In genomic region chr5:180831139-180832080, GRCh38 we compare ENCODE assay signal across 8 cellular contexts. TPM values are rescaled to one million over a fixed set of nuclear protein-coding genes. Genes with fewer than 3 reads are reported as not detected.
DNase-seq lines count a peak whose midpoint lies in the region; ATAC-seq and TF ChIP-seq lines count a peak whose summit lies in the region.

No MANE protein-coding gene starts in this region.

- H3K4me3 Mint-ChIP-seq in activated CD4-positive, alpha-beta memory T cell treated with anti-CD3 and anti-CD28 coated beads, Interleukin-2, amount 10 ng/mL, durations not matched to agents 7 days and 5 days = peak overlapping the region; percentile 96

- DNase-seq in AG08395 (ENCODE audit: low spot score) = peak; percentile 92
- peak; percentile 78 for DNase-seq in NCI-H226
- peak; percentile 80 for DNase-seq in activated CD4-positive, alpha-beta memory T cell treated with anti-CD3 and anti-CD28 coated beads, Interleukin-2, amount 10 ng/mL, durations not matched to agents 7 days and 5 days
- DNase-seq in dorsolateral prefrontal cortex = peak; percentile 77 to 92 (median 86)
- peak; percentile 92 for DNase-seq in lower lobe of right lung
- peak; percentile 49 to 79 (median 70) for DNase-seq in stimulated activated CD4-positive, alpha-beta T cell treated with anti-CD3 and anti-CD28 coated beads, TNF-alpha, amount 100 ng/mL, for 24 hours (ENCODE audit: low read depth in 3 of 3)

- H3K4me1 ChIP-seq in lower lobe of right lung = peaks cover 39% of the 10 kb centered on the region

- peaks cover 52% of the 10 kb centered on the region for H3K36me3 Mint-ChIP-seq in activated CD4-positive, alpha-beta memory T cell treated with anti-CD3 and anti-CD28 coated beads, Interleukin-2, amount 10 ng/mL, durations not matched to agents 7 days and 5 days (ENCODE audit: low read depth)

- H3K9me3 ChIP-seq in lower lobe of right lung = no peaks in the 10 kb centered on the region

- peaks cover 20% of the 10 kb centered on the region for H3K36me3 ChIP-seq in lower lobe of right lung

- CTCF ChIA-PET in activated CD4-positive, alpha-beta memory T cell treated with anti-CD3 and anti-CD28 coated beads, Interleukin-2, amount 10 ng/mL, durations not matched to agents 7 days and 5 days (lab: Charles Lee) = interaction anchor here (0.8 to 3.7 kb wide), 16 partner anchors 9 to 353 kb away, joined by 3 to 31 read pairs (median 5); partner anchors contain the start of genes MGAT1 and ZFP62

- intact Hi-C loops in dorsolateral prefrontal cortex (cut with DNase I) (loop anchor here (1.0 kb wide), 2 partner anchors 21 to 30 kb away; partner anchors contain the start of gene ZFP62 (in 1 of the 2)), lower lobe of right lung (cut with DNase I) (no loop called here)

- TF ChIP-seq CTCF in dorsolateral prefrontal cortex (IDR thresholded peaks at IDR 0.05 in 54 of 56, conservative IDR thresholded peaks at IDR 0.05 in 2 of 56; ENCODE audit: low read depth in 1 of 56, partially characterized antibody in 56 of 56) (peak in 49 of 56 donors; percentile 12 to 65 (median 44)), lower lobe of right lung (IDR thresholded peaks at IDR 0.05) (peak; percentile 27)

- peak overlapping the region; percentile 97 for H3K27ac Mint-ChIP-seq in activated CD4-positive, alpha-beta memory T cell treated with anti-CD3 and anti-CD28 coated beads, Interleukin-2, amount 10 ng/mL, durations not matched to agents 7 days and 5 days

- H3K9me3 Mint-ChIP-seq in activated CD4-positive, alpha-beta memory T cell treated with anti-CD3 and anti-CD28 coated beads, Interleukin-2, amount 10 ng/mL, durations not matched to agents 7 days and 5 days = no peaks in the 10 kb centered on the region

- peaks cover 34% of the 10 kb centered on the region for H3K4me1 Mint-ChIP-seq in activated CD4-positive, alpha-beta memory T cell treated with anti-CD3 and anti-CD28 coated beads, Interleukin-2, amount 10 ng/mL, durations not matched to agents 7 days and 5 days

- H3K27me3 Mint-ChIP-seq in activated CD4-positive, alpha-beta memory T cell treated with anti-CD3 and anti-CD28 coated beads, Interleukin-2, amount 10 ng/mL, durations not matched to agents 7 days and 5 days = no peaks in the 10 kb centered on the region

- POLR2A ChIA-PET in activated CD4-positive, alpha-beta memory T cell treated with anti-CD3 and anti-CD28 coated beads, Interleukin-2, amount 10 ng/mL, durations not matched to agents 7 days and 5 days (lab: Charles Lee) = interaction anchor here (0.6 to 6.5 kb wide), 23 partner anchors 8 to 973 kb away, joined by 3 to 404 read pairs (median 6); partner anchors contain the start of genes CNOT6, MGAT1, MRNIP and TRIM41

- H3K4me3 ChIP-seq in dorsolateral prefrontal cortex (peak overlapping the region; percentile 74 to 99 (median 90)), lower lobe of right lung (peak overlapping the region; percentile 91)

- H3K27ac ChIP-seq in dorsolateral prefrontal cortex (peak overlapping the region; percentile 86 to 100 (median 98)), lower lobe of right lung (peak overlapping the region; percentile 98)

- H3K27me3 ChIP-seq in dorsolateral prefrontal cortex = no peaks in the 10 kb centered on the region
- H3K27me3 ChIP-seq in lower lobe of right lung (ENCODE audit: low read depth) = no peaks in the 10 kb centered on the region

- ATAC-seq in GM18520 (IDR thresholded peaks at IDR 0.05; ENCODE audit: unreplicated experiment) (peak; percentile 66), HG03039 (IDR thresholded peaks at IDR 0.05; ENCODE audit: unreplicated experiment) (peak; percentile 69), lower lobe of right lung (peak; percentile 98)

RNA-seq across cellular contexts. Expression of gene MGAT1, which starts 28.8 kb away (rescaled TPM):
- total RNA-seq in activated CD4-positive, alpha-beta memory T cell treated with anti-CD3 and anti-CD28 coated beads, Interleukin-2, amount 10 ng/mL, durations not matched to agents 7 days and 5 days = 100 to 1,000 TPM; 184 to 185 TPM
- total RNA-seq in dorsolateral prefrontal cortex (100 to 1,000 TPM in 4 of 120 experiments, 10 to 100 TPM in 116; 46.5 to 113 (median 70.3) TPM), lower lobe of right lung (241 TPM)

RNA-seq across cellular contexts. Expression of gene ZFP62, which starts 29.7 kb away (rescaled TPM):
- 10 to 100 TPM; 19.4 to 20.0 TPM for total RNA-seq in activated CD4-positive, alpha-beta memory T cell treated with anti-CD3 and anti-CD28 coated beads, Interleukin-2, amount 10 ng/mL, durations not matched to agents 7 days and 5 days
- total RNA-seq in dorsolateral prefrontal cortex = 10 to 100 TPM; 22.6 to 53.4 (median 34.2) TPM
- total RNA-seq in lower lobe of right lung = 28.3 TPM

Comparison
In these comparisons a context has a peak if more than half of its experiments do, and no peak if none do; other contexts are left out.
1. Peak in every context shown above with its lines: DNase-seq, ATAC-seq, H3K4me3 ChIP-seq and H3K27ac ChIP-seq.